In the genomic region with DNA sequence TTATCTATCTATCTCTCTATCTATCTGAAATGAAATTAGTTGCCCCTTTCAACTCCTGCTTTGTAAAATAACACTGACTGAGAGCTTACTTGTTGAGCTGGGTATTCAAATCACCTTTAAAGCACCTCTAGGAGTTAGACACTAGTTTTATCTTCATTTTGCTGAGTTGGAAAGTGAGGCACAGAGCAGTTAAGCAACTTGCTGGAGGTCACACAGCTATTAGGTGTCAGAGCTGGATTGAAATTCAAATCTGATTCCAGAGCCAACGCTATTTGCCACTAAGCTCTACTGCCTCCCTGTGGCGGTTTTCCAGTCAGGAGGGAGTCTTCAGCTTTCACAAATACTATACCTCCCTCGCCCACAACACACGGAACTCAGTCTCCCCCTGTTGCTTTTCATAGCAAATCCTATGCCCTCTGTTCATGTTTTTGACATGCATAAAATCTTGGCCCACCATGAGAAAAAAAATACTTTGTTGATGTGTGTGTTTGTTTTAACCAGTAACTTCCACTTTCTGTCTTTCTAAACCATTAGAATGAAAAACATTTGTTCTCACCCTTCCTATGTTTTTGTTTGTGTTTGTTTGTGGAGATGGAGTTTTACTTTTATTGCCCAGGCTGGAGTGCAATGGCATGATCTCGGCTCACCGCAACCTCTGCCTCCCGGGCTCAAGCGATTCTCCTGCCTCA, we compare ENCODE assay signal across 8 cellular contexts.
DNase-seq lines count a peak whose midpoint lies in the region.

No MANE protein-coding gene starts in this region.

- DNase-seq in NCI-H2029 (lab: John Stamatoyannopoulos, UW) (peak; percentile 30), NCI-H2029 treated with DMSO at 0.1 percent for 48 hours (lab: John Stamatoyannopoulos, UW) (no peak), NOMO-1 treated with dmso at 0.1 percent for 144 hours (lab: John Stamatoyannopoulos, UW; ENCODE audit: unreplicated experiment) (peak; percentile 18), activated T-helper 1 cell treated with Interleukin-2 at 50 U/mL for 16 hours (ENCODE audit: low read depth) (peak; percentile 9), head of caudate nucleus (peak in 24 of 42 donors; percentile 6 to 64 (median 34)), hippocampal formation (lab: John Stamatoyannopoulos, UW) (no peak), occipital lobe (lab: John Stamatoyannopoulos, UW) (no peak)
- peak; percentile 39 for DNase-seq in stimulated activated CD4-positive, alpha-beta T cell treated with anti-CD3 and anti-CD28 coated beads, Interleukin-4, amount 100 ng/mL, for 24 hours

- intact Hi-C loops in head of caudate nucleus (cut with DNase I) = no loop called here

Comparison
In these comparisons a context has a peak if more than half of its experiments do, and no peak if none do; other contexts are left out.
1. DNase-seq: peak in NCI-H2029 (single experiment), NOMO-1 treated with dmso at 0.1 percent for 144 hours (single experiment), activated T-helper 1 cell treated with Interleukin-2 at 50 U/mL for 16 hours (single experiment), head of caudate nucleus (24 of 42) and stimulated activated CD4-positive, alpha-beta T cell treated with anti-CD3 and anti-CD28 coated beads, Interleukin-4, amount 100 ng/mL, for 24 hours (single experiment); none in NCI-H2029 treated with DMSO at 0.1 percent for 48 hours (single experiment), hippocampal formation (0 of 2) and occipital lobe (single experiment).